ENCODE assay signal across 13 cellular contexts in genomic region chr11:44954051-44954906, GRCh38. TPM values are rescaled to one million over a fixed set of nuclear protein-coding genes. Genes with fewer than 3 reads are reported as not detected.
A peak's percentile ranks its signal among the peaks of the same experiment; 100 is the strongest.
DNase-seq lines count a peak whose midpoint lies in the region; ATAC-seq and TF ChIP-seq lines count a peak whose summit lies in the region.
"Had no signal": no experiment of that assay in that cellular context is flagged by ENCODE, and none has a peak within 500 bp of the region (broad histone marks: within the 10 kb centered on the region; RNA-seq: fewer than 3 reads in every experiment).

No MANE protein-coding gene starts in this region.

- no peaks in the 10 kb centered on the region for H3K9me3 Mint-ChIP-seq in dendritic cell treated with granulocyte-macrophage colony-stimulating factor and Interleukin-4, amounts not matched to agents 40 ng/mL and 50 ng/mL, for 4 days
- H3K9me3 Mint-ChIP-seq: activated naive CD4-positive, alpha-beta T cell treated with anti-CD3 and anti-CD28 coated beads, Interleukin-2, amount 50 U/mL, for 24 hours; central memory CD8-positive, alpha-beta T cell had no signal

- H3K4me3 Mint-ChIP-seq in dendritic cell treated with granulocyte-macrophage colony-stimulating factor and Interleukin-4, amounts not matched to agents 40 ng/mL and 50 ng/mL, for 4 days, result no peak overlapping the region
- H3K4me3 Mint-ChIP-seq: activated naive CD4-positive, alpha-beta T cell treated with anti-CD3 and anti-CD28 coated beads, Interleukin-2, amount 50 U/mL, for 24 hours; central memory CD8-positive, alpha-beta T cell had no signal

- H3K27ac ChIP-seq in KOPT-K1 (ENCODE audit: low read depth, low read length, poor library complexity, severe bottlenecking) (peak overlapping the region; percentile 16), spleen (peak overlapping the region in 7 of 8 donors; percentile 24 to 90 (median 70))
- H3K27ac ChIP-seq: suprapubic skin had no signal

- peak overlapping the region; percentile 53 for H3K27ac Mint-ChIP-seq in dendritic cell treated with granulocyte-macrophage colony-stimulating factor and Interleukin-4, amounts not matched to agents 40 ng/mL and 50 ng/mL, for 4 days
- H3K27ac Mint-ChIP-seq: activated naive CD4-positive, alpha-beta T cell treated with anti-CD3 and anti-CD28 coated beads, Interleukin-2, amount 50 U/mL, for 24 hours had no signal

- no peaks in the 10 kb centered on the region for H3K36me3 Mint-ChIP-seq in dendritic cell treated with granulocyte-macrophage colony-stimulating factor and Interleukin-4, amounts not matched to agents 40 ng/mL and 50 ng/mL, for 4 days (ENCODE audit: low read depth)
- H3K36me3 Mint-ChIP-seq: activated naive CD4-positive, alpha-beta T cell treated with anti-CD3 and anti-CD28 coated beads, Interleukin-2, amount 50 U/mL, for 24 hours had no signal

- TF ChIP-seq CTCF in spleen (IDR thresholded peaks at IDR 0.05 in 8 of 11, conservative IDR thresholded peaks at IDR 0.05 in 3 of 11), result no peak

- H3K27me3 Mint-ChIP-seq in dendritic cell treated with granulocyte-macrophage colony-stimulating factor and Interleukin-4, amounts not matched to agents 40 ng/mL and 50 ng/mL, for 4 days, result peaks cover 8% of the 10 kb centered on the region
- H3K27me3 Mint-ChIP-seq: activated naive CD4-positive, alpha-beta T cell treated with anti-CD3 and anti-CD28 coated beads, Interleukin-2, amount 50 U/mL, for 24 hours; central memory CD8-positive, alpha-beta T cell had no signal

- peak overlapping the region in 1 of 8 donors; percentile 35 for H3K4me3 ChIP-seq in spleen
- H3K4me3 ChIP-seq: suprapubic skin had no signal

- intact Hi-C loops in dendritic cell treated with granulocyte-macrophage colony-stimulating factor and Interleukin-4, amounts not matched to agents 40 ng/mL and 50 ng/mL, for 4 days (cut with micrococcal nuclease), result loop anchor here (10.0 kb wide), 1 partner anchor 71 kb away; no protein-coding TSS in a partner anchor
- intact Hi-C loops in spleen (cut with DNase I; ENCODE audit: low total_unique reads) (no loop called here), sciatic nerve (cut with DNase I) (loop anchor here (10.0 kb wide), 1 partner anchor 1941 kb away; no protein-coding TSS in a partner anchor)

- WGBS in spleen, 5 donors, result 56 to 78% (median 64%) methylated on average over 12 of the region's 12 CpGs

- H3K27me3 ChIP-seq in spleen (replicated peaks in 1 of 7), result peaks cover 0 to 15% (median 0%) of the 10 kb centered on the region in 7 donors
- H3K27me3 ChIP-seq: suprapubic skin had no signal

- ATAC-seq in sciatic nerve, result no peak
- ATAC-seq in activated CD4-positive, CD25-positive, alpha-beta regulatory T cell treated with anti-CD3 and anti-CD28 coated beads, Interleukin-2, amount 50 U/mL, for 24 hours, result no peak

- no peak for TF ChIP-seq POLR2A in spleen (IDR thresholded peaks at IDR 0.05)

- peaks cover 7 to 83% (median 47%) of the 10 kb centered on the region in 6 donors for H3K4me1 ChIP-seq in spleen

- H3K36me3 ChIP-seq in KOPT-K1 (ENCODE audit: insufficient read depth, low read length), result no peaks in the 10 kb centered on the region
- H3K36me3 ChIP-seq in spleen, result no peaks in the 10 kb centered on the region
- H3K36me3 ChIP-seq: suprapubic skin had no signal

- no peaks in the 10 kb centered on the region for H3K9me3 ChIP-seq in KOPT-K1 (ENCODE audit: insufficient read depth, low read length, poor library complexity, severe bottlenecking)
- no peaks in the 10 kb centered on the region for H3K9me3 ChIP-seq in spleen
- H3K9me3 ChIP-seq: Caco-2, suprapubic skin had no signal

- peaks cover 40% of the 10 kb centered on the region for H3K4me1 Mint-ChIP-seq in dendritic cell treated with granulocyte-macrophage colony-stimulating factor and Interleukin-4, amounts not matched to agents 40 ng/mL and 50 ng/mL, for 4 days (ENCODE audit: low read depth)

- DNase-seq in NCI-H2171 treated with DMSO at 0.1 percent for 48 hours (lab: John Stamatoyannopoulos, UW), result peak; percentile 26
- DNase-seq in NCI-H2171 (lab: John Stamatoyannopoulos, UW), result no peak
- no peak for DNase-seq in spleen
- DNase-seq in sciatic nerve (ENCODE audit: low spot score), result no peak
- no peak for DNase-seq in middle frontal gyrus (ENCODE audit: extremely low spot score, low spot score)
- DNase-seq: Caco-2, NCI-H510A treated with DMSO at 0.1 percent for 48 hours had no signal

RNA-seq across cellular contexts. Expression of gene TP53I11, which starts 3.6 kb away (rescaled TPM):
- total RNA-seq in spleen, result 100 to 1,000 TPM in 5 of 7 donors, 10 to 100 TPM in 2; 80.1 to 169 (median 110) TPM
- polyA plus RNA-seq in spleen, result 10 to 100 TPM; 10.2 to 48.0 (median 11.6) TPM
- 101 TPM for total RNA-seq in sciatic nerve
